In the genomic region with DNA sequence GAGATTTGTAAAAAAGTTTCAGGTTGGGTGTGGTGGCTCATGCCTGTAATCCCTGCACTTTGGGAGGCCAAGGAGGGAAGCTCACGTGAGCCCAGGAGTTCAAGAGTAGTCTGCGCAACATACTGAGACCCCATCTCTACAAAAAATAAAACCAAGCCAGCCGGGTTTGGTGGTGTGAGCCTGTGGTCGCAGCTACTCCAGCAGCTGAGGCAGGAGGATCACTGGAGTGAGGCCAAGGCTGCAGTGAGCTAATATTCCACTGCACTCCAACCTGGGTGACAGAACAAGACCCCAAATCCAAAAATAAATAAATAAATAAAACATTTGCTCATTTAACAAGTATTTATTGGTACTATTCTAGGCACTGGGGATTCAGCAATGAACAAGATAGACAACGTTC, we compare ENCODE assay signal across 10 cellular contexts. TPM values are rescaled to one million over a fixed set of nuclear protein-coding genes. Genes with fewer than 3 reads are reported as not detected.
A peak's percentile ranks its signal among the peaks of the same experiment; 100 is the strongest.
DNase-seq lines count a peak whose midpoint lies in the region; ATAC-seq and TF ChIP-seq lines count a peak whose summit lies in the region.
"Had no signal": no experiment of that assay in that cellular context is flagged by ENCODE, and none has a peak within 500 bp of the region (broad histone marks: within the 10 kb centered on the region; RNA-seq: fewer than 3 reads in every experiment).

No MANE protein-coding gene starts in this region.

- H3K36me3 Mint-ChIP-seq in HFFc6 (ENCODE audit: low read depth) (peaks cover 11% of the 10 kb centered on the region), naive B cell (peaks cover 0 to 3% of the 10 kb centered on the region in 2 donors)
- H3K36me3 Mint-ChIP-seq in activated naive CD8-positive, alpha-beta T cell treated with anti-CD3 and anti-CD28 coated beads for 36 hours: peaks cover 23% of the 10 kb centered on the region

- H3K9me3 Mint-ChIP-seq in HFFc6: no peaks in the 10 kb centered on the region
- H3K9me3 Mint-ChIP-seq in activated naive CD8-positive, alpha-beta T cell treated with anti-CD3 and anti-CD28 coated beads for 36 hours: no peaks in the 10 kb centered on the region
- no peaks in the 10 kb centered on the region for H3K9me3 Mint-ChIP-seq in naive B cell

- H3K4me3 ChIP-seq in BE2C (ENCODE audit: low read depth, low read length) (peak overlapping the region; percentile 89), uterus (no peak overlapping the region)

- ATAC-seq in naive B cell (ENCODE audit: low read depth in 2 of 2) (no peak), HG03521 (IDR thresholded peaks at IDR 0.05; ENCODE audit: unreplicated experiment) (no peak)

- no peaks in the 10 kb centered on the region for H3K27me3 ChIP-seq in BE2C
- H3K27me3 ChIP-seq in uterus: no peaks in the 10 kb centered on the region
- H3K27me3 ChIP-seq: SJSA1 had no signal

- H3K27me3 Mint-ChIP-seq in HFFc6 (ENCODE audit: insufficient read depth): peaks cover 4% of the 10 kb centered on the region; the same call in 1 of the 2 replicates
- no peaks in the 10 kb centered on the region for H3K27me3 Mint-ChIP-seq in activated naive CD8-positive, alpha-beta T cell treated with anti-CD3 and anti-CD28 coated beads for 36 hours
- H3K27me3 Mint-ChIP-seq in naive B cell: no peaks in the 10 kb centered on the region

- no peak for TF ChIP-seq CTCF in BE2C (IDR thresholded peaks at IDR 0.05; ENCODE audit: low read depth, low read length)
- TF ChIP-seq CTCF in HFFc6 (IDR thresholded peaks at IDR 0.05): no peak
- TF ChIP-seq CTCF in uterus (IDR thresholded peaks at IDR 0.05): no peak

- no peak for TF ChIP-seq POLR2A in uterus (IDR thresholded peaks at IDR 0.05)

- H3K27ac Mint-ChIP-seq in HFFc6 (peak overlapping the region; percentile 94), naive B cell (peak overlapping the region in 3 of 6 donors; percentile 21 to 94 (median 77))
- H3K27ac Mint-ChIP-seq in activated naive CD8-positive, alpha-beta T cell treated with anti-CD3 and anti-CD28 coated beads for 36 hours: peak overlapping the region; percentile 16

- H3K9me3 ChIP-seq in BE2C: no peaks in the 10 kb centered on the region
- H3K9me3 ChIP-seq in uterus: no peaks in the 10 kb centered on the region
- H3K9me3 ChIP-seq: SJSA1 had no signal

- H3K4me1 Mint-ChIP-seq in HFFc6 (ENCODE audit: low read depth): peaks cover 41% of the 10 kb centered on the region
- peaks cover 39% of the 10 kb centered on the region for H3K4me1 Mint-ChIP-seq in activated naive CD8-positive, alpha-beta T cell treated with anti-CD3 and anti-CD28 coated beads for 36 hours
- peaks cover 32 to 47% (median 46%) of the 10 kb centered on the region in 3 donors for H3K4me1 Mint-ChIP-seq in naive B cell

- H3K36me3 ChIP-seq in BE2C: peaks cover 9% of the 10 kb centered on the region
- no peaks in the 10 kb centered on the region for H3K36me3 ChIP-seq in uterus

- no peak for DNase-seq in BE2C
- no peak for DNase-seq in HFFc6
- DNase-seq in activated naive CD8-positive, alpha-beta T cell treated with anti-CD3 and anti-CD28 coated beads for 36 hours: no peak
- no peak for DNase-seq in naive B cell
- DNase-seq in stimulated activated CD4-positive, alpha-beta T cell treated with anti-CD3 and anti-CD28 coated beads, Interleukin-1b, Interleukin-23, amount 100 ng/mL, for 48 hours: no peak
- DNase-seq in uterus: no peak
- DNase-seq in LoVo (ENCODE audit: low spot score): no peak
- DNase-seq: DMS79 treated with DMSO at 0.1 percent for 48 hours had no signal

- intact Hi-C loops in uterus (cut with DNase I; ENCODE audit: low total_unique reads): no loop called here

- H3K4me3 Mint-ChIP-seq in HFFc6 (peak overlapping the region; percentile 96), naive B cell (peak overlapping the region in 7 of 8 donors; percentile 2 to 100 (median 91))
- peak overlapping the region; percentile 98 for H3K4me3 Mint-ChIP-seq in activated naive CD8-positive, alpha-beta T cell treated with anti-CD3 and anti-CD28 coated beads for 36 hours

- H3K4me1 ChIP-seq in BE2C: peaks cover under 1% of the 10 kb centered on the region
- peaks cover 0 to 3% of the 10 kb centered on the region in 2 donors for H3K4me1 ChIP-seq in uterus

- H3K27ac ChIP-seq in uterus: no peak overlapping the region
- H3K27ac ChIP-seq: SJSA1 had no signal

RNA-seq across cellular contexts. Expression of a gene that starts 1.5 kb away (rescaled TPM):
- polyA plus RNA-seq in BE2C (2012; ENCODE audit: insufficient read depth, insufficient read length, low read depth): 162 TPM
- total RNA-seq in HFFc6 (2021; fragmentation: NEBNext Ultra II Directional; extraction: Animal tissue kit (Norgen Biotek cat#: 25700)): 10 to 100 TPM; 27.1 to 34.7 (median 30.6) TPM
- 10 to 100 TPM; 34.8 to 38.6 TPM for total RNA-seq in activated naive CD8-positive, alpha-beta T cell treated with anti-CD3 and anti-CD28 coated beads for 36 hours
- polyA plus RNA-seq in naive B cell (ENCODE audit: low read depth in 6 of 6): 10 to 100 TPM; 17.6 to 54.5 (median 39.6) TPM
- total RNA-seq in uterus: 10 to 100 TPM in 2 of 4 donors, 1 to 10 TPM in 2; 7.1 to 15.3 (median 11.0) TPM

RNA-seq across cellular contexts. Expression of a gene that starts 5.1 kb away (rescaled TPM):
- 61.2 TPM for polyA plus RNA-seq in BE2C (2012; ENCODE audit: insufficient read depth, insufficient read length, low read depth)
- total RNA-seq in HFFc6 (2021; fragmentation: NEBNext Ultra II Directional; extraction: Animal tissue kit (Norgen Biotek cat#: 25700)): 10 to 100 TPM; 47.2 to 62.6 (median 55.3) TPM
- 10 to 100 TPM; 31.0 to 35.5 TPM for total RNA-seq in activated naive CD8-positive, alpha-beta T cell treated with anti-CD3 and anti-CD28 coated beads for 36 hours
- polyA plus RNA-seq in naive B cell (ENCODE audit: low read depth in 6 of 6): 10 to 100 TPM in 5 of 6 donors, 1 to 10 TPM in 1; 4.3 to 21.7 (median 15.8) TPM
- total RNA-seq in uterus: 100 to 1,000 TPM in 2 of 4 donors, 10 to 100 TPM in 2; 61.4 to 112 (median 91.1) TPM

RNA-seq across cellular contexts. Expression of a gene that starts 31.1 kb away (rescaled TPM):
- 35.6 TPM for polyA plus RNA-seq in BE2C (2012; ENCODE audit: insufficient read depth, insufficient read length, low read depth)
- 10 to 100 TPM; 18.9 to 21.5 (median 20.3) TPM for total RNA-seq in HFFc6 (2021; fragmentation: NEBNext Ultra II Directional; extraction: Animal tissue kit (Norgen Biotek cat#: 25700))
- 10 to 100 TPM; 45.9 to 49.7 TPM for total RNA-seq in activated naive CD8-positive, alpha-beta T cell treated with anti-CD3 and anti-CD28 coated beads for 36 hours
- 10 to 100 TPM in 5 of 6 donors, 1 to 10 TPM in 1; 6.2 to 29.8 (median 16.4) TPM for polyA plus RNA-seq in naive B cell (ENCODE audit: low read depth in 6 of 6)
- total RNA-seq in uterus: 10 to 100 TPM in 3 of 4 donors, 1 to 10 TPM in 1; 5.9 to 47.8 (median 14.1) TPM

RNA-seq across cellular contexts. Expression of a gene that starts 36.1 kb away (rescaled TPM):
- polyA plus RNA-seq in BE2C (2012; ENCODE audit: insufficient read depth, insufficient read length, low read depth): 118 TPM
- total RNA-seq in HFFc6 (2021; fragmentation: NEBNext Ultra II Directional; extraction: Animal tissue kit (Norgen Biotek cat#: 25700)): 100 to 1,000 TPM in 1 of 6 experiments, 10 to 100 TPM in 5; 90.8 to 108 (median 97.7) TPM
- 10 to 100 TPM; 74.6 to 74.9 TPM for total RNA-seq in activated naive CD8-positive, alpha-beta T cell treated with anti-CD3 and anti-CD28 coated beads for 36 hours
- polyA plus RNA-seq in naive B cell (ENCODE audit: low read depth in 6 of 6): 10 to 100 TPM; 20.3 to 39.4 (median 28.2) TPM
- 10 to 100 TPM; 25.3 to 75.9 (median 40.1) TPM for total RNA-seq in uterus
